Comparison of ENCODE assay signal across 27 cellular contexts in the genomic region with DNA sequence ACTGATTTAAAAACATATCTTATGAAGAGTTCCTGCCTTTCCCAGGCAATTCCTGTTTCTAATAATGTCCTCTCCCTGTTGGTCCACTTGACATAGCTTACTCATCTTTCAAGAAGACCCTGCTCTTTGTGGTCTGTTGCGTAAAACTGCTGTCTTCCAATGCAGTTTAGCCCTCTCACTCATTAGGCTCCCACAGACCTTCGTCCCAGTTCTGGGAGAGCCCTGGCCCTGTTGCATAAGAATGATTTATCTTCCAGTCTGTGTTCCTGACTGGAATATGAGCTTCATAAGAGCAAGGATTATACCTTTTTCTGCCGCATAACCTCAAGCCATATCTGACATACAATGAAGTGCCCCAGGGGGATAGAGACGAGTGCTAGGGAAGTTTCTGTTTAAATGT.
DNase-seq lines count a peak whose midpoint lies in the region; FAIRE-seq and TF ChIP-seq lines count a peak whose summit lies in the region.
"Had no signal": no experiment of that assay in that cellular context is flagged by ENCODE, and none has a peak within 500 bp of the region (broad histone marks: within the 10 kb centered on the region; RNA-seq: fewer than 3 reads in every experiment).

No MANE protein-coding gene starts in this region.

- H3K9me3 ChIP-seq in mesenchymal stem cell (ENCODE audit: control insufficient read depth, low read length) (no peaks in the 10 kb centered on the region), uterus (no peaks in the 10 kb centered on the region)
- H3K9me3 ChIP-seq: BE2C, mucosa of descending colon had no signal

- no peak overlapping the region for H3K4ac ChIP-seq in mesenchymal stem cell (ENCODE audit: low read depth in 1 of 2, low read length in 2 of 2)

- H4K8ac ChIP-seq in mesenchymal stem cell (ENCODE audit: low read length) = no peak overlapping the region

- H3K36me3 ChIP-seq in mesenchymal stem cell (ENCODE audit: control insufficient read depth in 1 of 2, insufficient read depth in 2 of 2, low read depth in 1 of 2, low read length in 2 of 2) (no peaks in the 10 kb centered on the region), uterus (no peaks in the 10 kb centered on the region)
- H3K36me3 ChIP-seq: BE2C had no signal

- no peak overlapping the region for H3K18ac ChIP-seq in mesenchymal stem cell (ENCODE audit: low read depth in 1 of 2, low read length in 2 of 2)

- no peak overlapping the region for H2BK15ac ChIP-seq in mesenchymal stem cell (ENCODE audit: low read depth, poor library complexity, severe bottlenecking)

- H2AK5ac ChIP-seq in mesenchymal stem cell (ENCODE audit: low read length, severe bottlenecking) = no peak overlapping the region

- no peak for TF ChIP-seq POLR2A in uterus (IDR thresholded peaks at IDR 0.05)

- H3K14ac ChIP-seq in mesenchymal stem cell (ENCODE audit: low read length in 2 of 2) = no peak overlapping the region

- H3K4me2 ChIP-seq in mesenchymal stem cell (ENCODE audit: low read length, poor library complexity, severe bottlenecking) = no peak overlapping the region
- H3K4me2 ChIP-seq: smooth muscle cell had no signal

- intact Hi-C loops in uterus (cut with DNase I; ENCODE audit: low total_unique reads) = no loop called here

- no peak overlapping the region for H2BK12ac ChIP-seq in mesenchymal stem cell (ENCODE audit: low read length in 2 of 2)

- H3K4me1 ChIP-seq in mesenchymal stem cell (ENCODE audit: control insufficient read depth, insufficient read depth, low read depth, low read length) (no peaks in the 10 kb centered on the region), uterus (no peaks in the 10 kb centered on the region)
- H3K4me1 ChIP-seq: BE2C had no signal

- peak; percentile 16 to 19 for DNase-seq in SHP77 (lab: John Stamatoyannopoulos, UW)
- DNase-seq in SHP77 treated with DMSO at 0.1 percent for 48 hours (lab: John Stamatoyannopoulos, UW) = no peak
- peak; percentile 1 to 48 for DNase-seq in cardiac fibroblast (ENCODE audit: low read depth in 2 of 2)
- DNase-seq in mesenchymal stem cell = peak; percentile 88
- DNase-seq in uterus = peak; percentile 36 to 37
- DNase-seq in RCC 7860 (ENCODE audit: low spot score) = no peak
- DNase-seq in NCI-H2171 (lab: John Stamatoyannopoulos, UW) = no peak
- no peak for DNase-seq in NCI-H345 (lab: John Stamatoyannopoulos, UW)
- DNase-seq: activated CD4-positive, CD25-positive, alpha-beta regulatory T cell; activated CD8-positive, alpha-beta T cell treated with anti-CD3 and anti-CD28 coated beads for 36 hours; BE2C; DMS79; GM23248; immature natural killer cell; left ventricle myocardium superior; mucosa of descending colon; NCI-H1092; NCI-H1930; NK-92 treated with Interleukin-12 subunit alpha and Interleukin-12 subunit beta, amount 100 ng/mL, for 24 hours; stimulated activated CD4-positive, alpha-beta T cell treated with anti-CD3 and anti-CD28 coated beads, Interleukin-4, amount 100 ng/mL, for 1 hour; stimulated activated naive CD4-positive, alpha-beta T cell; T-helper 9 cell had no signal

- H3K27me3 ChIP-seq in mesenchymal stem cell (ENCODE audit: control insufficient read depth in 1 of 2, insufficient read depth in 1 of 2, low read length in 2 of 2) = no peaks in the 10 kb centered on the region
- H3K27me3 ChIP-seq in uterus = no peaks in the 10 kb centered on the region
- H3K27me3 ChIP-seq: BE2C had no signal

- 14% methylated on average over 2 of the region's 4 CpGs for WGBS in mesenchymal stem cell

- no peak overlapping the region for H4K91ac ChIP-seq in mesenchymal stem cell (ENCODE audit: low read length)

- no peak overlapping the region for H3K9ac ChIP-seq in mesenchymal stem cell (ENCODE audit: low read length)
- H3K9ac ChIP-seq: GM23248 had no signal

- H2AFZ ChIP-seq in mesenchymal stem cell (ENCODE audit: low read depth, low read length) = no peak overlapping the region
- H2AFZ ChIP-seq: GM23248 had no signal

- FAIRE-seq in RCC 7860 (lab: Jason Lieb, UNC) = no peak
- FAIRE-seq: bronchial epithelial cell, GM12891, GM19239 had no signal

- H2BK120ac ChIP-seq in mesenchymal stem cell (ENCODE audit: low read depth, low read length) = no peak overlapping the region

- H3K4me3 ChIP-seq in cardiac fibroblast (replicated peaks in 1 of 2; ENCODE audit: low read depth in 2 of 2, low read length in 2 of 2) (no peak overlapping the region), mesenchymal stem cell (ENCODE audit: insufficient read depth in 1 of 2, low read depth in 1 of 2, low read length in 2 of 2) (no peak overlapping the region), uterus (no peak overlapping the region)
- H3K4me3 ChIP-seq: coronary artery, GM23248, mucosa of descending colon, smooth muscle cell had no signal

- no peak overlapping the region for H3K23ac ChIP-seq in mesenchymal stem cell (ENCODE audit: low read length in 2 of 2)

- H2BK5ac ChIP-seq in mesenchymal stem cell (ENCODE audit: low read depth, low read length, poor library complexity, severe bottlenecking) = no peak overlapping the region

- TF ChIP-seq CTCF in cardiac fibroblast (IDR thresholded peaks at IDR 0.05; ENCODE audit: low read depth, low read length) = no peak
- no peak for TF ChIP-seq CTCF in uterus (IDR thresholded peaks at IDR 0.05)

- H3K79me1 ChIP-seq in mesenchymal stem cell (replicated peaks; ENCODE audit: low read length, poor library complexity, severe bottlenecking) = no peaks in the 10 kb centered on the region

- H3K27ac ChIP-seq in mesenchymal stem cell (ENCODE audit: low read length, poor library complexity, severe bottlenecking) = no peak overlapping the region
- peak overlapping the region in 1 of 2 donors; percentile 0 for H3K27ac ChIP-seq in uterus
- H3K27ac ChIP-seq: coronary artery, GM23248 had no signal

Comparison
In these comparisons a context has a peak if more than half of its experiments do, and no peak if none do; other contexts are left out.
1. DNase-seq: peak in SHP77 (2 of 2), cardiac fibroblast (2 of 2), mesenchymal stem cell (single experiment) and uterus (2 of 2); none in SHP77 treated with DMSO at 0.1 percent for 48 hours (single experiment), RCC 7860 (single experiment), NCI-H2171 (single experiment) and NCI-H345 (single experiment).